ENCODE assay signal across 27 cellular contexts in the genomic region with DNA sequence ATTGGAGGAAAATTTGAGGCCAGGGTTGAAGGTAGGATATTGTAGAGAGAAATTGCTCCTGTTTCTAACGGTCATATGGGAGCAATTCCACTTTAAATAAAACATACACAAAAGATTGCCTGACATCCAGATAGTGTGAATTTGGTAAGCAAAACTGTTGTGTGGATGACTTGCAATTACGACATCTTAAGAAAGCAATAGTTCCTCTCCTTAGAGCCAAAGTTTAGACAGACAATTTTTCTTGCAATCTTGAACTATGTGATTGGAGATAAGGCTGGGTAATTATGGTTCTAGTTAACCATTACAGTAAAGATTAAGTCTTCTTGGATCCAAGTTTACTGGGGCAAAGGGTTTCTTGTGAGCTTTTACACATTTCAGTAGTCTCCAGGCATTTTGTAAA.
"Had no signal": no experiment of that assay in that cellular context is flagged by ENCODE, and none has a peak within 500 bp of the region (broad histone marks: within the 10 kb centered on the region; RNA-seq: fewer than 3 reads in every experiment).

No MANE protein-coding gene starts in this region.

- H3K27me3 ChIP-seq: brain microvascular endothelial cell, upper lobe of left lung had no signal

- ATAC-seq: activated CD8-positive, alpha-beta memory T cell treated with anti-CD3 and anti-CD28 coated beads, Interleukin-2, amount 10 ng/mL, durations not matched to agents 7 days and 5 days; activated CD8-positive, alpha-beta T cell treated with anti-CD3 and anti-CD28 coated beads for 36 hours; activated naive CD8-positive, alpha-beta T cell treated with anti-CD3 and anti-CD28 coated beads, Interleukin-2, amount 50 U/mL, for 24 hours; naive thymus-derived CD8-positive, alpha-beta T cell; stimulated activated naive CD8-positive, alpha-beta T cell treated with anti-CD3 and anti-CD28 coated beads, Interleukin-15, Interleukin-2, amounts not matched to agents 100 U/mL and 50 U/mL, for 24 hours had no signal

- H3K9me3 ChIP-seq: upper lobe of left lung had no signal

- H3K27me3 Mint-ChIP-seq: activated CD4-positive, alpha-beta T cell treated with anti-CD3 and anti-CD28 coated beads, Interleukin-2, amount 10 ng/mL, durations not matched to agents 7 days and 5 days; activated CD8-positive, alpha-beta memory T cell treated with anti-CD3 and anti-CD28 coated beads, Interleukin-2, amount 10 ng/mL, durations not matched to agents 7 days and 5 days; activated CD8-positive, alpha-beta T cell treated with anti-CD3 and anti-CD28 coated beads for 36 hours; activated naive CD8-positive, alpha-beta T cell treated with anti-CD3 and anti-CD28 coated beads, Interleukin-2, amount 50 U/mL, for 24 hours; naive thymus-derived CD8-positive, alpha-beta T cell; progenitor cell of endocrine pancreas had no signal

- H3K4me1 ChIP-seq: upper lobe of left lung had no signal

- H3K4me3 ChIP-seq: lung, upper lobe of left lung had no signal

- DNase-seq: activated CD4-positive, alpha-beta T cell treated with anti-CD3 and anti-CD28 coated beads, Interleukin-2, amount 10 ng/mL, durations not matched to agents 7 days and 5 days; activated CD4-positive, CD25-positive, alpha-beta regulatory T cell treated with anti-CD3 and anti-CD28 coated beads, Interleukin-2, amount 50 U/mL, for 72 hours; activated CD8-positive, alpha-beta memory T cell treated with anti-CD3 and anti-CD28 coated beads, Interleukin-2, amount 10 ng/mL, durations not matched to agents 7 days and 5 days; activated CD8-positive, alpha-beta T cell treated with anti-CD3 and anti-CD28 coated beads for 36 hours; activated effector memory CD4-positive, alpha-beta T cell treated with anti-CD3 and anti-CD28 coated beads, Interleukin-2, amount 50 U/mL, for 16 hours; activated naive CD4-positive, alpha-beta T cell treated with anti-CD3 and anti-CD28 coated beads, Interleukin-2, amount 50 U/mL, for 16 hours; activated naive CD8-positive, alpha-beta T cell treated with anti-CD3 and anti-CD28 coated beads, Interleukin-2, amount 50 U/mL, for 24 hours; activated T-cell treated with anti-CD3 and anti-CD28 coated beads for 4 hours; aorta; caudate nucleus; dermis blood vessel endothelial cell; effector CD8-positive, alpha-beta T cell; glutamatergic neuron; hypothalamus; islet precursor cell; naive thymus-derived CD8-positive, alpha-beta T cell; stimulated activated CD4-positive, alpha-beta T cell treated with anti-CD3 and anti-CD28 coated beads, Interleukin-4, amount 100 ng/mL, for 4 hours; stimulated activated naive CD8-positive, alpha-beta T cell treated with anti-CD3 and anti-CD28 coated beads, Interleukin-15, Interleukin-2, amounts not matched to agents 100 U/mL and 50 U/mL, for 24 hours; T-helper 1 cell; upper lobe of left lung; WERI-Rb-1 had no signal

- H3K4me1 Mint-ChIP-seq: activated CD4-positive, alpha-beta T cell treated with anti-CD3 and anti-CD28 coated beads, Interleukin-2, amount 10 ng/mL, durations not matched to agents 7 days and 5 days; activated CD8-positive, alpha-beta memory T cell treated with anti-CD3 and anti-CD28 coated beads, Interleukin-2, amount 10 ng/mL, durations not matched to agents 7 days and 5 days; activated naive CD8-positive, alpha-beta T cell treated with anti-CD3 and anti-CD28 coated beads, Interleukin-2, amount 50 U/mL, for 24 hours; naive thymus-derived CD8-positive, alpha-beta T cell had no signal

- FAIRE-seq: frontal cortex, TTC549 had no signal

- H3K36me3 ChIP-seq: brain microvascular endothelial cell, upper lobe of left lung, WERI-Rb-1 had no signal

- H3K27ac Mint-ChIP-seq: activated CD4-positive, alpha-beta T cell treated with anti-CD3 and anti-CD28 coated beads, Interleukin-2, amount 10 ng/mL, durations not matched to agents 7 days and 5 days; activated CD8-positive, alpha-beta memory T cell treated with anti-CD3 and anti-CD28 coated beads, Interleukin-2, amount 10 ng/mL, durations not matched to agents 7 days and 5 days; activated CD8-positive, alpha-beta T cell treated with anti-CD3 and anti-CD28 coated beads for 36 hours; activated naive CD8-positive, alpha-beta T cell treated with anti-CD3 and anti-CD28 coated beads, Interleukin-2, amount 50 U/mL, for 24 hours; mesothelial cell of epicardium; naive thymus-derived CD8-positive, alpha-beta T cell; progenitor cell of endocrine pancreas had no signal

- H3K4me3 Mint-ChIP-seq: activated CD4-positive, alpha-beta T cell treated with anti-CD3 and anti-CD28 coated beads, Interleukin-2, amount 10 ng/mL, durations not matched to agents 7 days and 5 days; activated CD8-positive, alpha-beta memory T cell treated with anti-CD3 and anti-CD28 coated beads, Interleukin-2, amount 10 ng/mL, durations not matched to agents 7 days and 5 days; activated CD8-positive, alpha-beta T cell treated with anti-CD3 and anti-CD28 coated beads for 36 hours; activated naive CD8-positive, alpha-beta T cell treated with anti-CD3 and anti-CD28 coated beads, Interleukin-2, amount 50 U/mL, for 24 hours; mesothelial cell of epicardium; naive thymus-derived CD8-positive, alpha-beta T cell had no signal

- H3K36me3 Mint-ChIP-seq: activated CD8-positive, alpha-beta memory T cell treated with anti-CD3 and anti-CD28 coated beads, Interleukin-2, amount 10 ng/mL, durations not matched to agents 7 days and 5 days; mesothelial cell of epicardium; naive thymus-derived CD8-positive, alpha-beta T cell had no signal

- H3K9me3 Mint-ChIP-seq: mesothelial cell of epicardium had no signal

- H3K27ac ChIP-seq: brain microvascular endothelial cell, upper lobe of left lung, WERI-Rb-1 had no signal
